Comparison of ENCODE assay signal across 2 cellular contexts in the genomic region with DNA sequence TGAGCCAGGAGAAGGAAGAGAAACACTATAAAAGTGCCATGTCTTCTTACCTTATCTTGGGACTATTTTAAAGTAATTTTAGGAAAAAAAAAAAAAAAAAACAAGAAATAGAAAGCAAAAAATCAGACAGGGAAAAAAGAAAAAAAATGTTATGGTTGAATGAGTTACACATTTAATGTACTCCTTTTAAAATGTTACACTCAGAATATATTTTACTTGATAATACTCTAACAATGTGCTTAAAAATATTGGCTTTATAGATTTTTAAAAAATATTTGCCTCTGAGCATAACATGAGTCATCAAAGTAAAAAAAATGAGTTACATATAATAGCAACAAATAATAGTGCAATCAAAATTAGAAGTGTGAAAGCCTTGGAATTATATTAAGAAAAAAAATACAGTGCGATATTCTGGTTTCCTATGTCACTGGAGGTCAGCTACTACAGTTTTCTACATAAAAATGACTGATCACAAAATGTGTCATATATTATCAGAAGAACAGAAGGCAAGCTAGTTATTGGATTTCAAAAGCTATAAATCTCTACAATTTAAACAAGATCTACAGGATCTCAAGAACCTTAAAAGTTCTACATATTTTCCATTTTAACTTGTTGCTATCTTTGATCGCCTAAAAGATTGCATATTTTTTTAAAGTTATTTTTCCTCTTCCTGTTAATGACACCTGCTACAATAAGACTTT.
TF ChIP-seq lines count a peak whose summit lies in the region.

No MANE protein-coding gene starts in this region.

TF ChIP-seq in GM23338, 12 proteins besides CTCF, POLR2A, EP300 and RAD21 (continues in another document):
- TF ChIP-seq STAT1 (IDR thresholded peaks at IDR 0.05; ENCODE audit: unreplicated experiment) = no peak
- no peak for TF ChIP-seq ZNF331 (CRISPR knock-in tag; IDR thresholded peaks at IDR 0.05; ENCODE audit: low read depth)
- TF ChIP-seq ZNF462 (CRISPR knock-in tag; IDR thresholded peaks at IDR 0.05) = no peak
- TF ChIP-seq EZH2 (IDR thresholded peaks at IDR 0.05; ENCODE audit: low read depth, unreplicated experiment) = no peak
- TF ChIP-seq JUNB (IDR thresholded peaks at IDR 0.05; ENCODE audit: unreplicated experiment) = no peak
- TF ChIP-seq REST (IDR thresholded peaks at IDR 0.05; ENCODE audit: unreplicated experiment) = no peak
- no peak for TF ChIP-seq EZH2phosphoT487 (IDR thresholded peaks at IDR 0.05; ENCODE audit: unreplicated experiment)
- no peak for TF ChIP-seq CREB1 (CRISPR knock-in tag; IDR thresholded peaks at IDR 0.05; ENCODE audit: low read depth)

TF ChIP-seq in K562, 482 proteins besides CTCF, POLR2A, EP300 and RAD21:
- TF ChIP-seq PML (IDR thresholded peaks at IDR 0.05; ENCODE audit: low read length) = no peak
- no peak for TF ChIP-seq MED1 (CRISPR knock-in tag; IDR thresholded peaks at IDR 0.05; ENCODE audit: borderline replicate concordance)
- TF ChIP-seq, protein P1, sequence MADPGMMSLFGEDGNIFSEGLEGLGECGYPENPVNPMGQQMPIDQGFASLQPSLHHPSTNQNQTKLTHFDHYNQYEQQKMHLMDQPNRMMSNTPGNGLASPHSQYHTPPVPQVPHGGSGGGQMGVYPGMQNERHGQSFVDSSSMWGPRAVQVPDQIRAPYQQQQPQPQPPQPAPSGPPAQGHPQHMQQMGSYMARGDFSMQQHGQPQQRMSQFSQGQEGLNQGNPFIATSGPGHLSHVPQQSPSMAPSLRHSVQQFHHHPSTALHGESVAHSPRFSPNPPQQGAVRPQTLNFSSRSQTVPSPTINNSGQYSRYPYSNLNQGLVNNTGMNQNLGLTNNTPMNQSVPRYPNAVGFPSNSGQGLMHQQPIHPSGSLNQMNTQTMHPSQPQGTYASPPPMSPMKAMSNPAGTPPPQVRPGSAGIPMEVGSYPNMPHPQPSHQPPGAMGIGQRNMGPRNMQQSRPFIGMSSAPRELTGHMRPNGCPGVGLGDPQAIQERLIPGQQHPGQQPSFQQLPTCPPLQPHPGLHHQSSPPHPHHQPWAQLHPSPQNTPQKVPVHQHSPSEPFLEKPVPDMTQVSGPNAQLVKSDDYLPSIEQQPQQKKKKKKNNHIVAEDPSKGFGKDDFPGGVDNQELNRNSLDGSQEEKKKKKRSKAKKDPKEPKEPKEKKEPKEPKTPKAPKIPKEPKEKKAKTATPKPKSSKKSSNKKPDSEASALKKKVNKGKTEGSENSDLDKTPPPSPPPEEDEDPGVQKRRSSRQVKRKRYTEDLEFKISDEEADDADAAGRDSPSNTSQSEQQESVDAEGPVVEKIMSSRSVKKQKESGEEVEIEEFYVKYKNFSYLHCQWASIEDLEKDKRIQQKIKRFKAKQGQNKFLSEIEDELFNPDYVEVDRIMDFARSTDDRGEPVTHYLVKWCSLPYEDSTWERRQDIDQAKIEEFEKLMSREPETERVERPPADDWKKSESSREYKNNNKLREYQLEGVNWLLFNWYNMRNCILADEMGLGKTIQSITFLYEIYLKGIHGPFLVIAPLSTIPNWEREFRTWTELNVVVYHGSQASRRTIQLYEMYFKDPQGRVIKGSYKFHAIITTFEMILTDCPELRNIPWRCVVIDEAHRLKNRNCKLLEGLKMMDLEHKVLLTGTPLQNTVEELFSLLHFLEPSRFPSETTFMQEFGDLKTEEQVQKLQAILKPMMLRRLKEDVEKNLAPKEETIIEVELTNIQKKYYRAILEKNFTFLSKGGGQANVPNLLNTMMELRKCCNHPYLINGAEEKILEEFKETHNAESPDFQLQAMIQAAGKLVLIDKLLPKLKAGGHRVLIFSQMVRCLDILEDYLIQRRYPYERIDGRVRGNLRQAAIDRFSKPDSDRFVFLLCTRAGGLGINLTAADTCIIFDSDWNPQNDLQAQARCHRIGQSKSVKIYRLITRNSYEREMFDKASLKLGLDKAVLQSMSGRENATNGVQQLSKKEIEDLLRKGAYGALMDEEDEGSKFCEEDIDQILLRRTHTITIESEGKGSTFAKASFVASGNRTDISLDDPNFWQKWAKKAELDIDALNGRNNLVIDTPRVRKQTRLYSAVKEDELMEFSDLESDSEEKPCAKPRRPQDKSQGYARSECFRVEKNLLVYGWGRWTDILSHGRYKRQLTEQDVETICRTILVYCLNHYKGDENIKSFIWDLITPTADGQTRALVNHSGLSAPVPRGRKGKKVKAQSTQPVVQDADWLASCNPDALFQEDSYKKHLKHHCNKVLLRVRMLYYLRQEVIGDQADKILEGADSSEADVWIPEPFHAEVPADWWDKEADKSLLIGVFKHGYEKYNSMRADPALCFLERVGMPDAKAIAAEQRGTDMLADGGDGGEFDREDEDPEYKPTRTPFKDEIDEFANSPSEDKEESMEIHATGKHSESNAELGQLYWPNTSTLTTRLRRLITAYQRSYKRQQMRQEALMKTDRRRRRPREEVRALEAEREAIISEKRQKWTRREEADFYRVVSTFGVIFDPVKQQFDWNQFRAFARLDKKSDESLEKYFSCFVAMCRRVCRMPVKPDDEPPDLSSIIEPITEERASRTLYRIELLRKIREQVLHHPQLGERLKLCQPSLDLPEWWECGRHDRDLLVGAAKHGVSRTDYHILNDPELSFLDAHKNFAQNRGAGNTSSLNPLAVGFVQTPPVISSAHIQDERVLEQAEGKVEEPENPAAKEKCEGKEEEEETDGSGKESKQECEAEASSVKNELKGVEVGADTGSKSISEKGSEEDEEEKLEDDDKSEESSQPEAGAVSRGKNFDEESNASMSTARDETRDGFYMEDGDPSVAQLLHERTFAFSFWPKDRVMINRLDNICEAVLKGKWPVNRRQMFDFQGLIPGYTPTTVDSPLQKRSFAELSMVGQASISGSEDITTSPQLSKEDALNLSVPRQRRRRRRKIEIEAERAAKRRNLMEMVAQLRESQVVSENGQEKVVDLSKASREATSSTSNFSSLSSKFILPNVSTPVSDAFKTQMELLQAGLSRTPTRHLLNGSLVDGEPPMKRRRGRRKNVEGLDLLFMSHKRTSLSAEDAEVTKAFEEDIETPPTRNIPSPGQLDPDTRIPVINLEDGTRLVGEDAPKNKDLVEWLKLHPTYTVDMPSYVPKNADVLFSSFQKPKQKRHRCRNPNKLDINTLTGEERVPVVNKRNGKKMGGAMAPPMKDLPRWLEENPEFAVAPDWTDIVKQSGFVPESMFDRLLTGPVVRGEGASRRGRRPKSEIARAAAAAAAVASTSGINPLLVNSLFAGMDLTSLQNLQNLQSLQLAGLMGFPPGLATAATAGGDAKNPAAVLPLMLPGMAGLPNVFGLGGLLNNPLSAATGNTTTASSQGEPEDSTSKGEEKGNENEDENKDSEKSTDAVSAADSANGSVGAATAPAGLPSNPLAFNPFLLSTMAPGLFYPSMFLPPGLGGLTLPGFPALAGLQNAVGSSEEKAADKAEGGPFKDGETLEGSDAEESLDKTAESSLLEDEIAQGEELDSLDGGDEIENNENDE (IDR thresholded peaks at IDR 0.05; ENCODE audit: low read depth, low read length) = no peak
- TF ChIP-seq, protein P2, sequence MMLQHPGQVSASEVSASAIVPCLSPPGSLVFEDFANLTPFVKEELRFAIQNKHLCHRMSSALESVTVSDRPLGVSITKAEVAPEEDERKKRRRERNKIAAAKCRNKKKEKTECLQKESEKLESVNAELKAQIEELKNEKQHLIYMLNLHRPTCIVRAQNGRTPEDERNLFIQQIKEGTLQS (IDR thresholded peaks at IDR 0.05) = peak; percentile 52
- TF ChIP-seq, protein P2 (CRISPR knock-in tag; conservative IDR thresholded peaks at IDR 0.05) = no peak
- no peak for TF ChIP-seq HNRNPK (IDR thresholded peaks at IDR 0.05; ENCODE audit: low read depth, low read length, poor library complexity, severe bottlenecking)
- TF ChIP-seq, protein P3, sequence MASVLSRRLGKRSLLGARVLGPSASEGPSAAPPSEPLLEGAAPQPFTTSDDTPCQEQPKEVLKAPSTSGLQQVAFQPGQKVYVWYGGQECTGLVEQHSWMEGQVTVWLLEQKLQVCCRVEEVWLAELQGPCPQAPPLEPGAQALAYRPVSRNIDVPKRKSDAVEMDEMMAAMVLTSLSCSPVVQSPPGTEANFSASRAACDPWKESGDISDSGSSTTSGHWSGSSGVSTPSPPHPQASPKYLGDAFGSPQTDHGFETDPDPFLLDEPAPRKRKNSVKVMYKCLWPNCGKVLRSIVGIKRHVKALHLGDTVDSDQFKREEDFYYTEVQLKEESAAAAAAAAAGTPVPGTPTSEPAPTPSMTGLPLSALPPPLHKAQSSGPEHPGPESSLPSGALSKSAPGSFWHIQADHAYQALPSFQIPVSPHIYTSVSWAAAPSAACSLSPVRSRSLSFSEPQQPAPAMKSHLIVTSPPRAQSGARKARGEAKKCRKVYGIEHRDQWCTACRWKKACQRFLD (CRISPR knock-in tag; IDR thresholded peaks at IDR 0.05) = no peak
- TF ChIP-seq ZNF280A (IDR thresholded peaks at IDR 0.05; ENCODE audit: low read depth, partially characterized antibody) = no peak
- TF ChIP-seq FOS (IDR thresholded peaks at IDR 0.05; ENCODE audit: extremely low read depth, insufficient read length) = no peak
- no peak for TF ChIP-seq ETV6 (IDR thresholded peaks at IDR 0.05; ENCODE audit: borderline replicate concordance in 1 of 2, low read depth in 2 of 2, low read length in 1 of 2)
- TF ChIP-seq ETV6 (CRISPR knock-in tag; IDR thresholded peaks at IDR 0.05; ENCODE audit: borderline replicate concordance) = no peak
- TF ChIP-seq PBX2 (CRISPR knock-in tag; IDR thresholded peaks at IDR 0.05; ENCODE audit: low read depth) = no peak
- peak; percentile 65; the same call in 1 of the 2 replicates for TF ChIP-seq PBX2 (tag; conservative IDR thresholded peaks at IDR 0.05; ENCODE audit: low read depth)
- no peak for TF ChIP-seq MLLT1 (IDR thresholded peaks at IDR 0.05)
- no peak for TF ChIP-seq FUS (optimal IDR thresholded peaks at IDR 0.05; ENCODE audit: low read depth, low read length)
- TF ChIP-seq, protein P4, sequence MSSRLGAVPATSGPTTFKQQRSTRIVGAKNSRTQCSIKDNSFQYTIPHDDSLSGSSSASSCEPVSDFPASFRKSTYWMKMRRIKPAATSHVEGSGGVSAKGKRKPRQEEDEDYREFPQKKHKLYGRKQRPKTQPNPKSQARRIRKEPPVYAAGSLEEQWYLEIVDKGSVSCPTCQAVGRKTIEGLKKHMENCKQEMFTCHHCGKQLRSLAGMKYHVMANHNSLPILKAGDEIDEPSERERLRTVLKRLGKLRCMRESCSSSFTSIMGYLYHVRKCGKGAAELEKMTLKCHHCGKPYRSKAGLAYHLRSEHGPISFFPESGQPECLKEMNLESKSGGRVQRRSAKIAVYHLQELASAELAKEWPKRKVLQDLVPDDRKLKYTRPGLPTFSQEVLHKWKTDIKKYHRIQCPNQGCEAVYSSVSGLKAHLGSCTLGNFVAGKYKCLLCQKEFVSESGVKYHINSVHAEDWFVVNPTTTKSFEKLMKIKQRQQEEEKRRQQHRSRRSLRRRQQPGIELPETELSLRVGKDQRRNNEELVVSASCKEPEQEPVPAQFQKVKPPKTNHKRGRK (tag; IDR thresholded peaks at IDR 0.05) = peak; percentile 72; the same call in 1 of the 2 replicates
- no peak for TF ChIP-seq WHSC1 (IDR thresholded peaks at IDR 0.05; ENCODE audit: low read length)
- 0 out of 2 replicates have a peak, but pooled peaks have one; percentile 18 for TF ChIP-seq FOSL1 (tag; conservative IDR thresholded peaks at IDR 0.05)
- TF ChIP-seq SIN3A (IDR thresholded peaks at IDR 0.05; ENCODE audit: borderline replicate concordance in 2 of 2, control insufficient read depth in 1 of 2, low read depth in 2 of 2, low read length in 2 of 2) = no peak
- no peak for TF ChIP-seq ZNF384 (IDR thresholded peaks at IDR 0.05; ENCODE audit: low read depth, low read length)
